In the genomic region with DNA sequence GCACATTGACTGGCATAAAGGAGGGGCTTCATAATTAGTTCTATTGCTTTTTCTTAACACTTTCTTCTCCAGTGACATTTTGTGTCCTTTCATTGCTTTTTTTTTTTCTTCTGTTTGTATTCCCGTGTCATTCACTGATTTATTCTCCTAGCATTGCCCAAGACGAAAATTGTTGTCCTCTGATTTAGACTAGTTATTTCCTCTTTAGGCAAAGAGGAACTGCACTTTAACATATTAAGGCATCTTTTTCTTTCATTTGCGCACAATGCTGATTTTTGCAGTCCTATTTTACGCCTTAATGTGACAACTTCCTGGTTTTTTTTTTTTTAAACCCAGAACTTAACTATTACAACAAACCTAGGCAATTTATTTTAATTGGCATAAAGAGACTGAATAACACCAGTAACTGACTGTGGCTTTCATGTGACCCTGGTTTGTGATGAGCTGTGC, we compare ENCODE assay signal across 12 cellular contexts. TPM values are rescaled to one million over a fixed set of nuclear protein-coding genes. Genes with fewer than 3 reads are reported as not detected.
A peak's percentile ranks its signal among the peaks of the same experiment; 100 is the strongest.
DNase-seq lines count a peak whose midpoint lies in the region; ATAC-seq and TF ChIP-seq lines count a peak whose summit lies in the region.
"Had no signal": no experiment of that assay in that cellular context is flagged by ENCODE, and none has a peak within 500 bp of the region (broad histone marks: within the 10 kb centered on the region; RNA-seq: fewer than 3 reads in every experiment).

No MANE protein-coding gene starts in this region.

- ATAC-seq in HG03521 (IDR thresholded peaks at IDR 0.05; ENCODE audit: unreplicated experiment) (no peak), HG02852 (IDR thresholded peaks at IDR 0.05; ENCODE audit: unreplicated experiment) (no peak)

- H3K36me3 ChIP-seq in OCI-LY3 (replicated peaks; ENCODE audit: low read depth, low read length) (peaks cover 6% of the 10 kb centered on the region), esophagus squamous epithelium (peaks cover 0 to 6% (median 0%) of the 10 kb centered on the region in 3 donors), stomach (peaks cover 0 to 4% (median 2%) of the 10 kb centered on the region in 4 donors)

- H3K9me3 ChIP-seq in OCI-LY3 (ENCODE audit: insufficient read depth, low read length) (no peaks in the 10 kb centered on the region), esophagus squamous epithelium (no peaks in the 10 kb centered on the region), stomach (no peaks in the 10 kb centered on the region)

- H3K4me1 ChIP-seq in OCI-LY3 (ENCODE audit: low read length) (peaks cover 70% of the 10 kb centered on the region), esophagus squamous epithelium (peaks cover 18 to 83% (median 58%) of the 10 kb centered on the region in 3 donors), stomach (peaks cover 36 to 85% (median 64%) of the 10 kb centered on the region in 4 donors)

- H3K9ac ChIP-seq in OCI-LY3 (ENCODE audit: low read length): peak overlapping the region; percentile 22; the same call in 1 of the 2 replicates

- peaks cover 3% of the 10 kb centered on the region for H3K9me3 Mint-ChIP-seq in activated CD4-positive, alpha-beta T cell treated with anti-CD3 and anti-CD28 coated beads, Interleukin-2, amount 10 ng/mL, durations not matched to agents 24 days and 14 days

- 64 to 67% methylated on average over 4 of the region's 4 CpGs for WGBS in esophagus squamous epithelium, 2 donors
- 56 to 76% (median 69%) methylated on average over 4 of the region's 4 CpGs for WGBS in stomach, 5 donors

- H3K36me3 Mint-ChIP-seq in activated CD4-positive, alpha-beta T cell treated with anti-CD3 and anti-CD28 coated beads, Interleukin-2, amount 10 ng/mL, durations not matched to agents 24 days and 14 days (ENCODE audit: low read depth): peaks cover 43% of the 10 kb centered on the region

- intact Hi-C loops in activated CD4-positive, alpha-beta T cell treated with anti-CD3 and anti-CD28 coated beads, Interleukin-2, amount 10 ng/mL, durations not matched to agents 24 days and 14 days (cut with micrococcal nuclease): loop anchor here (5.0 to 10.0 kb wide), 2 partner anchors 694 to 876 kb away; a partner anchor contains a TSS
- intact Hi-C loops in esophagus squamous epithelium (cut with DNase I) (no loop called here), stomach (cut with DNase I; ENCODE audit: low total_unique reads) (no loop called here)

- peak overlapping the region; percentile 93 for H3K27ac Mint-ChIP-seq in activated CD4-positive, alpha-beta T cell treated with anti-CD3 and anti-CD28 coated beads, Interleukin-2, amount 10 ng/mL, durations not matched to agents 24 days and 14 days

- DNase-seq in activated CD4-positive, alpha-beta T cell treated with anti-CD3 and anti-CD28 coated beads, Interleukin-2, amount 10 ng/mL, durations not matched to agents 24 days and 14 days: no peak
- DNase-seq in activated CD4-positive, alpha-beta T cell treated with anti-CD3 and anti-CD28 coated beads for 4 hours: no peak
- no peak for DNase-seq in esophagus squamous epithelium (lab: John Stamatoyannopoulos, UW)
- no peak for DNase-seq in stomach
- no peak for DNase-seq in ureter (ENCODE audit: low spot score)
- DNase-seq: activated CD4-positive, alpha-beta T cell treated with anti-CD3 and anti-CD28 coated beads, Interleukin-2, amount 50 U/mL, for 1 hour; glutamatergic neuron; NCI-H1048; stimulated activated CD4-positive, alpha-beta T cell treated with anti-CD3 and anti-CD28 coated beads, Interleukin-1b, Interleukin-23, amount 100 ng/mL, for 48 hours had no signal

- H3K4me3 ChIP-seq in OCI-LY3 (ENCODE audit: low read length) (peak overlapping the region; percentile 25; the same call in 1 of the 2 replicates), esophagus squamous epithelium (no peak overlapping the region), stomach (no peak overlapping the region)

- H2AFZ ChIP-seq in OCI-LY3 (ENCODE audit: low read depth, low read length): no peak overlapping the region

- H3K27ac ChIP-seq in OCI-LY3 (ENCODE audit: low read length): peak overlapping the region; percentile 96
- H3K27ac ChIP-seq in esophagus squamous epithelium: peak overlapping the region; percentile 1 to 93 (median 72)
- H3K27ac ChIP-seq in stomach: peak overlapping the region in 3 of 5 donors; percentile 79 to 88 (median 80)

- H3K79me2 ChIP-seq in OCI-LY3 (ENCODE audit: low read length): no peaks in the 10 kb centered on the region

- H4K20me1 ChIP-seq in OCI-LY3 (ENCODE audit: insufficient read depth, low read length): no peaks in the 10 kb centered on the region

- H3K27me3 Mint-ChIP-seq in activated CD4-positive, alpha-beta T cell treated with anti-CD3 and anti-CD28 coated beads, Interleukin-2, amount 10 ng/mL, durations not matched to agents 24 days and 14 days: no peaks in the 10 kb centered on the region

- H3K27me3 ChIP-seq in OCI-LY3 (ENCODE audit: low read depth, low read length): no peaks in the 10 kb centered on the region
- H3K27me3 ChIP-seq in esophagus squamous epithelium: no peaks in the 10 kb centered on the region
- no peaks in the 10 kb centered on the region for H3K27me3 ChIP-seq in stomach

- H3K4me3 Mint-ChIP-seq in activated CD4-positive, alpha-beta T cell treated with anti-CD3 and anti-CD28 coated beads, Interleukin-2, amount 10 ng/mL, durations not matched to agents 24 days and 14 days: peak overlapping the region; percentile 82

- TF ChIP-seq POLR2A in esophagus squamous epithelium (IDR thresholded peaks at IDR 0.05): no peak
- no peak for TF ChIP-seq POLR2A in stomach (IDR thresholded peaks at IDR 0.05)

- TF ChIP-seq EP300 in stomach (IDR thresholded peaks at IDR 0.05): no peak

- peaks cover 68% of the 10 kb centered on the region for H3K4me1 Mint-ChIP-seq in activated CD4-positive, alpha-beta T cell treated with anti-CD3 and anti-CD28 coated beads, Interleukin-2, amount 10 ng/mL, durations not matched to agents 24 days and 14 days

- peak overlapping the region; percentile 57 for H3K4me2 ChIP-seq in OCI-LY3 (ENCODE audit: low read length)

- TF ChIP-seq CTCF in OCI-LY3 (IDR thresholded peaks at IDR 0.05; ENCODE audit: low read depth, low read length) (no peak), esophagus squamous epithelium (IDR thresholded peaks at IDR 0.05) (no peak), stomach (IDR thresholded peaks at IDR 0.05) (no peak)

RNA-seq across cellular contexts. Expression of a gene that starts 39.7 kb away (rescaled TPM):
- total RNA-seq in activated CD4-positive, alpha-beta T cell treated with anti-CD3 and anti-CD28 coated beads, Interleukin-2, amount 10 ng/mL, durations not matched to agents 24 days and 14 days: 56.9 and 58.2 TPM in 2 replicates
- total RNA-seq in esophagus squamous epithelium (10 to 100 TPM; 18.0 to 38.1 (median 30.2) TPM), stomach (10 to 100 TPM in 4 of 5 donors, 1 to 10 TPM in 1; 8.7 to 64.2 (median 21.9) TPM), ureter (63.7 TPM)
- polyA plus RNA-seq in stomach: 1 to 10 TPM; 5.4 to 8.2 (median 5.9) TPM
